In the genomic region with DNA sequence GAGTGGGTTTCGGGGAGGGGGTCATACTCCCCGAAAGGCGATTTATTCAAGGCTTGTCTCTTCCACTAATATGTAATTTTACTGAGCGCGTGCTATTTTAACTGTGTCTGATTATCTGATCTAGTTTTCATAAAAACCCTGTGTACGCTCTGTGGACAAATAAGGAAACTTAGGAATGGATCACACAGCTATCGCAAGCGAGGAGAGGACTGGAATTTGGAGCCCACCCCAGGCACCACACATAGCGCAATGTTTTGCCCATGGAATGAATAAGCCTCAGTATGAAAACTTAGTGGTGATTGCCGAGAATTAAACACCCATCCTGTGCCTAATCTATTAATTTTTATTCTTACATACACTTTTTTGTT, we compare ENCODE assay signal across 8 cellular contexts.
A peak's percentile ranks its signal among the peaks of the same experiment; 100 is the strongest.
DNase-seq lines count a peak whose midpoint lies in the region; ATAC-seq lines count a peak whose summit lies in the region.

No MANE protein-coding gene starts in this region.

- peaks cover 22% of the 10 kb centered on the region for H3K4me1 ChIP-seq in stomach smooth muscle (ENCODE audit: control insufficient read depth, insufficient read depth, low read length)

- peak overlapping the region; percentile 79 for H3K27ac ChIP-seq in stomach smooth muscle (ENCODE audit: low read length)

- ATAC-seq in HG02852 (IDR thresholded peaks at IDR 0.05; ENCODE audit: unreplicated experiment) (no peak), HG03039 (IDR thresholded peaks at IDR 0.05; ENCODE audit: unreplicated experiment) (no peak)

- H3K9me3 ChIP-seq in iPS-18c (ENCODE audit: control insufficient read depth, insufficient read depth, low read length): no peaks in the 10 kb centered on the region
- H3K9me3 ChIP-seq in stomach smooth muscle (ENCODE audit: control insufficient read depth in 2 of 2, low read length in 2 of 2): no peaks in the 10 kb centered on the region

- H3K27me3 ChIP-seq in stomach smooth muscle (ENCODE audit: control insufficient read depth in 1 of 2, insufficient read depth in 2 of 2, low read length in 2 of 2): no peaks in the 10 kb centered on the region

- H3K4me3 ChIP-seq in iPS-18c (ENCODE audit: insufficient read depth, low read depth, low read length): peak overlapping the region; percentile 86
- peak overlapping the region; percentile 86 to 95 for H3K4me3 ChIP-seq in stomach smooth muscle (ENCODE audit: low read length in 2 of 2)

- peak overlapping the region; percentile 71 to 88 for H3K9ac ChIP-seq in stomach smooth muscle (ENCODE audit: low read length in 2 of 2)

- H3K36me3 ChIP-seq in stomach smooth muscle (ENCODE audit: control insufficient read depth in 2 of 2, insufficient read depth in 2 of 2, low read length in 2 of 2): peaks cover 21 to 28% of the 10 kb centered on the region in 2 donors

- DNase-seq in DMS114 treated with DMSO at 0.1 percent for 48 hours (lab: John Stamatoyannopoulos, UW; ENCODE audit: unreplicated experiment): peak; percentile 37
- DNase-seq in HuH-7.5 (ENCODE audit: low spot score): peak; percentile 42
- peak; percentile 29 for DNase-seq in amniotic epithelial cell (ENCODE audit: low read depth)
- DNase-seq in NCI-H524 (lab: John Stamatoyannopoulos, UW): no peak

Comparison
In these comparisons a context has a peak if more than half of its experiments do, and no peak if none do; other contexts are left out.
1. DNase-seq: peak in DMS114 treated with DMSO at 0.1 percent for 48 hours (single experiment), HuH-7.5 (single experiment) and amniotic epithelial cell (single experiment); none in NCI-H524 (0 of 2).